In genomic region chr10:79063071-79063491, GRCh38 we compare ENCODE assay signal across 19 cellular contexts. TPM values are rescaled to one million over a fixed set of nuclear protein-coding genes. Genes with fewer than 3 reads are reported as not detected.
A peak's percentile ranks its signal among the peaks of the same experiment; 100 is the strongest.
DNase-seq lines count a peak whose midpoint lies in the region; ATAC-seq, FAIRE-seq and TF ChIP-seq lines count a peak whose summit lies in the region.
"Had no signal": no experiment of that assay in that cellular context is flagged by ENCODE, and none has a peak within 500 bp of the region (broad histone marks: within the 10 kb centered on the region; RNA-seq: fewer than 3 reads in every experiment).

No MANE protein-coding gene starts in this region.

- ATAC-seq in right lobe of liver, result no peak
- ATAC-seq in HepG2, result no peak
- ATAC-seq in body of pancreas, result no peak
- ATAC-seq in HG03432 (IDR thresholded peaks at IDR 0.05; ENCODE audit: unreplicated experiment), result no peak
- ATAC-seq in HG03469 (IDR thresholded peaks at IDR 0.05; ENCODE audit: unreplicated experiment), result no peak
- ATAC-seq: activated CD4-positive, CD25-positive, alpha-beta regulatory T cell treated with anti-CD3 and anti-CD28 coated beads, Interleukin-2, amount 50 U/mL, for 24 hours; activated CD8-positive, alpha-beta memory T cell treated with anti-CD3 and anti-CD28 coated beads, Interleukin-2, amount 10 ng/mL, durations not matched to agents 7 days and 5 days; natural killer cell had no signal

- DNase-seq in right lobe of liver (peak; percentile 14 to 42 (median 40)), HepG2 (ENCODE audit: low spot score) (no peak), body of pancreas (peak; percentile 1 to 8 (median 4)), neuronal stem cell (ENCODE audit: low spot score) (no peak)
- DNase-seq in stimulated activated CD4-positive, alpha-beta T cell treated with anti-CD3 and anti-CD28 coated beads, Interleukin-4, amount 100 ng/mL, for 4 hours, result no peak
- no peak for DNase-seq in activated CD4-positive, CD25-positive, alpha-beta regulatory T cell (lab: John Stamatoyannopoulos, UW)
- DNase-seq: activated CD8-positive, alpha-beta memory T cell treated with anti-CD3 and anti-CD28 coated beads, Interleukin-2, amount 10 ng/mL, durations not matched to agents 7 days and 5 days; amygdala; cerebellar nuclear complex; natural killer cell; NCI-H1092; NCI-H2107; NCI-H69; SJCRH30; trophoblast cell had no signal

- no peak overlapping the region for H3K4ac ChIP-seq in neuronal stem cell (ENCODE audit: low read length)

- H3K9ac ChIP-seq in HepG2 (ENCODE audit: insufficient read depth, low read depth, low read length) (no peak overlapping the region), neuronal stem cell (ENCODE audit: low read depth, low read length, poor library complexity) (no peak overlapping the region)

- no peak for FAIRE-seq in HepG2 (lab: Jason Lieb, UNC)
- FAIRE-seq: GM18507 had no signal

- POLR2A ChIA-PET in HepG2 (lab: Yijun Ruan, JAX), result interaction anchor here (6.9 kb wide), 1 partner anchor 90 kb away, joined by 54 read pairs; no protein-coding TSS in a partner anchor

- H4K20me1 ChIP-seq in HepG2 (ENCODE audit: insufficient read depth, low read length), result no peaks in the 10 kb centered on the region

- no peaks in the 10 kb centered on the region for H3K79me1 ChIP-seq in neuronal stem cell (ENCODE audit: low read depth, low read length)

- H3K23ac ChIP-seq in neuronal stem cell (ENCODE audit: low read depth, low read length, poor library complexity), result peak overlapping the region; percentile 26

- TF ChIP-seq RAD21 in HepG2 (CRISPR knock-in tag; IDR thresholded peaks at IDR 0.05), result no peak

- no peaks in the 10 kb centered on the region for H3K79me2 ChIP-seq in HepG2 (ENCODE audit: insufficient read depth, low read length)

- H3K27me3 ChIP-seq in right lobe of liver, result no peaks in the 10 kb centered on the region
- no peaks in the 10 kb centered on the region; a peak in 1 of 5 replicates for H3K27me3 ChIP-seq in HepG2 (ENCODE audit: control insufficient read depth in 1 of 2, insufficient read depth in 2 of 2, low read length in 2 of 2)
- no peaks in the 10 kb centered on the region for H3K27me3 ChIP-seq in body of pancreas
- peaks cover 0 to 2% (median 0%) of the 10 kb centered on the region in 3 experiments for H3K27me3 ChIP-seq in neuronal stem cell (ENCODE audit: control insufficient read depth in 3 of 3, insufficient read depth in 3 of 3, low read depth in 1 of 3, low read length in 3 of 3)
- H3K27me3 ChIP-seq: SJCRH30 had no signal

- intact Hi-C loops in right lobe of liver (cut with DNase I), result loop anchor here in 1 of 2 donors (10.0 kb wide), 1 partner anchor 132 kb away; no protein-coding TSS in a partner anchor
- intact Hi-C loops in HepG2 (cut with micrococcal nuclease; ENCODE audit: unreplicated experiment), result no loop called here
- intact Hi-C loops in body of pancreas (cut with DNase I), result no loop called here

- TF ChIP-seq EP300 in HepG2 (IDR thresholded peaks at IDR 0.05; ENCODE audit: low read depth in 2 of 2, low read length in 2 of 2), result no peak
- TF ChIP-seq EP300 in HepG2 (CRISPR knock-in tag; IDR thresholded peaks at IDR 0.05; ENCODE audit: borderline replicate concordance), result no peak

- H2AFZ ChIP-seq in HepG2 (ENCODE audit: low read length) (no peak overlapping the region), neuronal stem cell (ENCODE audit: low read length) (no peak overlapping the region)

- H3K14ac ChIP-seq in neuronal stem cell (ENCODE audit: low read length), result no peak overlapping the region

- no TSS peak for BruUV-seq in HepG2 (replicated peaks; lab: Mats Ljungman, UMichigan)

- H3K36me3 ChIP-seq in right lobe of liver (no peaks in the 10 kb centered on the region), HepG2 (replicated peaks in 1 of 2; ENCODE audit: control insufficient read depth in 1 of 2, insufficient read depth in 2 of 2, low read length in 2 of 2) (no peaks in the 10 kb centered on the region), body of pancreas (replicated peaks in 1 of 2; ENCODE audit: insufficient read depth in 1 of 2, low read depth in 2 of 2) (no peaks in the 10 kb centered on the region), neuronal stem cell (replicated peaks in 1 of 2; ENCODE audit: control insufficient read depth in 2 of 2, insufficient read depth in 2 of 2, low read length in 2 of 2) (no peaks in the 10 kb centered on the region)
- H3K36me3 ChIP-seq: SJCRH30 had no signal

- H3K4me2 ChIP-seq in HepG2 (ENCODE audit: low read depth, low read length), result no peak overlapping the region
- H3K4me2 ChIP-seq in neuronal stem cell (ENCODE audit: insufficient read depth, low read length, poor library complexity, severe bottlenecking), result no peak overlapping the region

- peak overlapping the region; percentile 85 for H2BK12ac ChIP-seq in neuronal stem cell (ENCODE audit: low read length)

- peak overlapping the region; percentile 39 for H4K91ac ChIP-seq in neuronal stem cell (ENCODE audit: low read depth, low read length, poor library complexity)

- H3K18ac ChIP-seq in neuronal stem cell (ENCODE audit: low read length), result peak overlapping the region; percentile 54

- in situ Hi-C loops in HepG2 (cut with HindIII; ENCODE audit: extremely low pct_ligation_motif_present, low pct_unique_long_range_greater_than_20kb), result no loop called here

- H4K8ac ChIP-seq in neuronal stem cell (ENCODE audit: low read depth, low read length), result no peak overlapping the region

- H3K4me3 ChIP-seq in right lobe of liver (no peak overlapping the region), HepG2 (replicated peaks in 1 of 3; ENCODE audit: insufficient read depth in 1 of 3, low read depth in 2 of 3, low read length in 3 of 3) (no peak overlapping the region), body of pancreas (no peak overlapping the region), neuronal stem cell (ENCODE audit: low read length in 2 of 2) (no peak overlapping the region)
- H3K4me3 ChIP-seq: SJCRH30 had no signal

- TF ChIP-seq CTCF in right lobe of liver (IDR thresholded peaks at IDR 0.05), result no peak
- no peak for TF ChIP-seq CTCF in HepG2 (CRISPR knock-in tag; IDR thresholded peaks at IDR 0.05)
- TF ChIP-seq CTCF in body of pancreas (IDR thresholded peaks at IDR 0.05), result no peak

- H3K9me3 ChIP-seq in right lobe of liver (no peaks in the 10 kb centered on the region), HepG2 (ENCODE audit: low read length) (no peaks in the 10 kb centered on the region), body of pancreas (no peaks in the 10 kb centered on the region), neuronal stem cell (replicated peaks in 1 of 2; ENCODE audit: control insufficient read depth in 2 of 2, insufficient read depth in 1 of 2, low read depth in 1 of 2, low read length in 2 of 2) (no peaks in the 10 kb centered on the region)
- H3K9me3 ChIP-seq: SJCRH30 had no signal

- peak overlapping the region; percentile 28 for H2BK15ac ChIP-seq in neuronal stem cell (ENCODE audit: low read length)

- H3K4me1 ChIP-seq in right lobe of liver (peaks cover 0 to 36% (median 16%) of the 10 kb centered on the region in 4 donors), HepG2 (ENCODE audit: insufficient read depth, low read length) (peaks cover 88% of the 10 kb centered on the region), body of pancreas (peaks cover 72% of the 10 kb centered on the region), neuronal stem cell (ENCODE audit: control insufficient read depth in 2 of 2, insufficient read depth in 1 of 2, low read depth in 1 of 2, low read length in 2 of 2) (peaks cover 4 to 22% of the 10 kb centered on the region in 2 donors)

- H2AK5ac ChIP-seq in neuronal stem cell (ENCODE audit: low read depth, low read length), result peak overlapping the region; percentile 81

- no peak overlapping the region for H2BK120ac ChIP-seq in neuronal stem cell (ENCODE audit: low read depth, low read length)

- no peak for TF ChIP-seq POLR2A in right lobe of liver (IDR thresholded peaks at IDR 0.05)
- no peak for TF ChIP-seq POLR2A in HepG2 (IDR thresholded peaks at IDR 0.05; ENCODE audit: insufficient read depth in 1 of 2, low read depth in 2 of 2, low read length in 2 of 2)
- no peak for TF ChIP-seq POLR2A in body of pancreas (IDR thresholded peaks at IDR 0.05)

- 56% methylated on average over 4 of the region's 5 CpGs for WGBS in right lobe of liver (ENCODE audit: insufficient coverage, low coverage, low lambda C conversion rate, missing lambda C conversion rate)
- no CpG with 5 or more reads among the region's 5 CpGs for WGBS in HepG2 (ENCODE audit: low lambda C conversion rate)
- 68 to 78% methylated on average over 3 to 5 of the region's 5 CpGs for WGBS in body of pancreas, 2 donors
- WGBS in neuronal stem cell (ENCODE audit: extremely low coverage in 2 of 2, insufficient read length in 2 of 2, insufficient replicate concordance in 1 of 2), 2 donors, result no CpG with 5 or more reads among the region's 5 CpGs

- H2BK5ac ChIP-seq in neuronal stem cell (ENCODE audit: low read length), result no peak overlapping the region

- CTCF ChIA-PET in HepG2 (lab: Yijun Ruan, JAX; ENCODE audit: low intra/inter-chr PET ratio, low total read pairs), result no interaction called here

- no peak overlapping the region for H3K27ac ChIP-seq in right lobe of liver
- H3K27ac ChIP-seq in HepG2 (ENCODE audit: extremely low read length, insufficient read depth, low read length), result no peak overlapping the region
- no peak overlapping the region for H3K27ac ChIP-seq in body of pancreas
- H3K27ac ChIP-seq in neuronal stem cell (replicated peaks; ENCODE audit: low read length), result no peak overlapping the region
- H3K27ac ChIP-seq: SJCRH30 had no signal

RNA-seq across cellular contexts. Expression of gene ZMIZ1, which starts 5.7 kb away (rescaled TPM):
- 10 to 100 TPM in 5 of 6 experiments, 1 to 10 TPM in 1; 9.9 to 22.8 (median 12.3) TPM for total RNA-seq in right lobe of liver
- 5.3 and 11.0 TPM in 2 replicates for total RNA-seq in HepG2 (2016; rRNA removed; fragmentation: Illumina TruSeq; extraction: Trizol)
- 2.3 and 2.6 TPM in 2 replicates for total RNA-seq in HepG2 (2016; cell fraction: cytosol; rRNA removed; fragmentation: Illumina TruSeq; extraction: Trizol; ENCODE audit: low read depth)
- total RNA-seq in HepG2 (2016; cell fraction: insoluble cytoplasmic fraction; rRNA removed; fragmentation: Illumina TruSeq; extraction: Trizol), result 5.2 and 10.5 TPM in 2 replicates
- total RNA-seq in HepG2 (2016; cell fraction: membrane; rRNA removed; fragmentation: Illumina TruSeq; extraction: Trizol), result 7.0 and 7.7 TPM in 2 replicates
- 9.9 and 13.1 TPM in 2 replicates for total RNA-seq in HepG2 (2016; cell fraction: nucleus; rRNA removed; fragmentation: Illumina TruSeq; extraction: Trizol)
- 8.8 and 10.2 TPM in 2 replicates for polyA plus RNA-seq in HepG2 (2011; rRNA removed)
- 7.4 TPM in 2 replicates for polyA plus RNA-seq in HepG2 (2011; cell fraction: cytosol; rRNA removed)
- polyA plus RNA-seq in HepG2 (2011; cell fraction: nucleus; rRNA removed), result 42.1 and 46.0 TPM in 2 replicates
- 22.4 and 32.5 TPM in 2 replicates for polyA plus RNA-seq in HepG2 (2012)
- polyA plus RNA-seq in HepG2 (2016; cell fraction: cytosol; fragmentation: Illumina TruSeq; extraction: Trizol; ENCODE audit: low read depth), result 0.69 and 1.1 TPM in 2 replicates
- polyA plus RNA-seq in HepG2 (2016; cell fraction: insoluble cytoplasmic fraction; fragmentation: Illumina TruSeq; extraction: Trizol; ENCODE audit: low read depth), result 16.0 and 20.6 TPM in 2 replicates
- 2.4 and 3.8 TPM in 2 replicates for polyA plus RNA-seq in HepG2 (2016; cell fraction: membrane; fragmentation: Illumina TruSeq; extraction: Trizol; ENCODE audit: low read depth)
- 25.8 and 26.9 TPM in 2 replicates for polyA plus RNA-seq in HepG2 (2016; cell fraction: nucleus; fragmentation: Illumina TruSeq; extraction: Trizol; ENCODE audit: insufficient read depth, low read depth)
- 7.8 and 28.6 TPM in 2 replicates for polyA minus RNA-seq in HepG2 (2011; rRNA and poly(A)+ RNA removed; ENCODE audit: low replicate concordance)
- 19.5 and 20.1 TPM in 2 replicates for polyA minus RNA-seq in HepG2 (2011; cell fraction: cytosol; rRNA and poly(A)+ RNA removed)
- polyA minus RNA-seq in HepG2 (2011; cell fraction: nucleus; rRNA and poly(A)+ RNA removed), result 27.4 and 29.2 TPM in 2 replicates
- 10 to 100 TPM; 27.2 to 42.2 TPM for total RNA-seq in body of pancreas
- polyA plus RNA-seq in neuronal stem cell (2013, experiment 1 of 2), result 21.6 TPM
- polyA plus RNA-seq in neuronal stem cell (2013, experiment 2 of 2), result 24.3 TPM

Comparison
In these comparisons a context has a peak if more than half of its experiments do, and no peak if none do; other contexts are left out.
1. DNase-seq: peak in right lobe of liver (3 of 3) and body of pancreas (4 of 4); none in HepG2 (single experiment), neuronal stem cell (single experiment), stimulated activated CD4-positive, alpha-beta T cell treated with anti-CD3 and anti-CD28 coated beads, Interleukin-4, amount 100 ng/mL, for 4 hours (0 of 2) and activated CD4-positive, CD25-positive, alpha-beta regulatory T cell (0 of 4).